21 cellular contexts compared by ENCODE assay signal in genomic region chr2:62030902-62031301, GRCh38.
DNase-seq lines count a peak whose midpoint lies in the region; ATAC-seq and TF ChIP-seq lines count a peak whose summit lies in the region.
"Had no signal": no experiment of that assay in that cellular context is flagged by ENCODE, and none has a peak within 500 bp of the region (broad histone marks: within the 10 kb centered on the region; RNA-seq: fewer than 3 reads in every experiment).

No MANE protein-coding gene starts in this region.

- no peaks in the 10 kb centered on the region for H3K36me3 ChIP-seq in OCI-LY1 (ENCODE audit: insufficient read depth, low read length)
- H3K36me3 ChIP-seq in trophoblast cell (ENCODE audit: control insufficient read depth in 1 of 2, insufficient read depth in 2 of 2, low read length in 2 of 2) = no peaks in the 10 kb centered on the region
- H3K36me3 ChIP-seq: BE2C had no signal

- no peak overlapping the region for H3K18ac ChIP-seq in trophoblast cell (ENCODE audit: low read length)

- H2AFZ ChIP-seq in OCI-LY1 (ENCODE audit: low read length) (no peak overlapping the region), trophoblast cell (ENCODE audit: insufficient read depth, low read length, poor library complexity) (no peak overlapping the region)
- H2AFZ ChIP-seq: GM23248 had no signal

- no peak overlapping the region for H3K14ac ChIP-seq in trophoblast cell (ENCODE audit: low read length)

- H2AK5ac ChIP-seq in trophoblast cell (ENCODE audit: low read length) = no peak overlapping the region

- H3K27ac ChIP-seq in OCI-LY1 (ENCODE audit: low read depth, low read length, poor library complexity, severe bottlenecking) (peak overlapping the region; percentile 59), trophoblast cell (ENCODE audit: low read depth, low read length) (peak overlapping the region; percentile 52)
- H3K27ac ChIP-seq: 22Rv1; A549; BLaER1 treated with 17β-estradiol and CSF1 and Interleukin-3, amounts not matched to agents 10 nM and 100 nM; GM23248 had no signal

- no peaks in the 10 kb centered on the region for H3K27me3 ChIP-seq in OCI-LY1 (ENCODE audit: insufficient read depth, low read length)
- H3K27me3 ChIP-seq in trophoblast cell (ENCODE audit: insufficient read depth, low read length) = no peaks in the 10 kb centered on the region
- H3K27me3 ChIP-seq: BE2C; BLaER1 treated with 17β-estradiol and CSF1 and Interleukin-3, amounts not matched to agents 10 nM and 100 nM had no signal

- H3K9ac ChIP-seq in OCI-LY1 (ENCODE audit: low read length) (no peak overlapping the region), trophoblast cell (ENCODE audit: low read length) (no peak overlapping the region)
- H3K9ac ChIP-seq: BLaER1 treated with 17β-estradiol and CSF1 and Interleukin-3, amounts not matched to agents 10 nM and 100 nM; GM23248 had no signal

- H2BK12ac ChIP-seq in trophoblast cell (ENCODE audit: low read length) = no peak overlapping the region

- H3K27me3 Mint-ChIP-seq in activated T-cell treated with anti-CD3 and anti-CD28 coated beads, Interleukin-2, amount 50 U/mL, for 24 hours = no peaks in the 10 kb centered on the region
- H3K27me3 Mint-ChIP-seq: CD4-positive, alpha-beta T cell; CD8-positive, alpha-beta memory T cell had no signal

- H4K12ac ChIP-seq in trophoblast cell (ENCODE audit: low read depth, low read length) = no peak overlapping the region

- H3K4me3 Mint-ChIP-seq in activated T-cell treated with anti-CD3 and anti-CD28 coated beads, Interleukin-2, amount 50 U/mL, for 24 hours = no peak overlapping the region
- H3K4me3 Mint-ChIP-seq: CD14-positive monocyte; CD4-positive, alpha-beta T cell; CD8-positive, alpha-beta memory T cell; H9 had no signal

- H3K79me2 ChIP-seq in OCI-LY1 (ENCODE audit: insufficient read depth, low read length) (no peaks in the 10 kb centered on the region), trophoblast cell (ENCODE audit: control insufficient read depth, insufficient read depth, low read length, poor library complexity) (peaks cover 2% of the 10 kb centered on the region)

- H3K36me3 Mint-ChIP-seq in activated T-cell treated with anti-CD3 and anti-CD28 coated beads, Interleukin-2, amount 50 U/mL, for 24 hours (ENCODE audit: low read depth) = peaks cover under 1% of the 10 kb centered on the region

- H3K9me3 Mint-ChIP-seq in activated T-cell treated with anti-CD3 and anti-CD28 coated beads, Interleukin-2, amount 50 U/mL, for 24 hours = peaks cover under 1% of the 10 kb centered on the region
- H3K9me3 Mint-ChIP-seq: CD4-positive, alpha-beta T cell; CD8-positive, alpha-beta memory T cell; H9 had no signal

- H4K91ac ChIP-seq in trophoblast cell (ENCODE audit: low read depth, low read length) = no peak overlapping the region

- H3K4me1 ChIP-seq in OCI-LY1 (ENCODE audit: insufficient read depth, low read length, severe bottlenecking) (peaks cover 36% of the 10 kb centered on the region), trophoblast cell (ENCODE audit: control insufficient read depth in 1 of 2, insufficient read depth in 2 of 2, low read length in 2 of 2) (peaks cover 4 to 9% of the 10 kb centered on the region in 2 experiments)
- H3K4me1 ChIP-seq: A549, BE2C had no signal

- H3K4me1 Mint-ChIP-seq in activated T-cell treated with anti-CD3 and anti-CD28 coated beads, Interleukin-2, amount 50 U/mL, for 24 hours (ENCODE audit: low read depth) = peaks cover 6% of the 10 kb centered on the region

- no peaks in the 10 kb centered on the region for H4K20me1 ChIP-seq in OCI-LY1 (ENCODE audit: insufficient read depth, low read length)
- H4K20me1 ChIP-seq: BLaER1 treated with 17β-estradiol and CSF1 and Interleukin-3, amounts not matched to agents 10 nM and 100 nM had no signal

- H3K9me2 ChIP-seq in OCI-LY1 (ENCODE audit: low read depth, low read length) = no peaks in the 10 kb centered on the region

- TF ChIP-seq CTCF in OCI-LY1 (IDR thresholded peaks at IDR 0.05; ENCODE audit: low read length) = no peak

- no peak overlapping the region for H3K4me2 ChIP-seq in OCI-LY1 (ENCODE audit: low read length)
- H3K4me2 ChIP-seq in trophoblast cell (ENCODE audit: low read length) = no peak overlapping the region
- H3K4me2 ChIP-seq: A549; BLaER1 treated with 17β-estradiol and CSF1 and Interleukin-3, amounts not matched to agents 10 nM and 100 nM had no signal

- no peak overlapping the region for H3K27ac Mint-ChIP-seq in activated T-cell treated with anti-CD3 and anti-CD28 coated beads, Interleukin-2, amount 50 U/mL, for 24 hours
- H3K27ac Mint-ChIP-seq: CD14-positive monocyte; CD4-positive, alpha-beta T cell; CD8-positive, alpha-beta memory T cell had no signal

- no peak overlapping the region for H3K23ac ChIP-seq in trophoblast cell (ENCODE audit: low read length)

- H3F3A ChIP-seq in OCI-LY1 (ENCODE audit: insufficient read depth, low read length) = no peaks in the 10 kb centered on the region

- DNase-seq in EH (ENCODE audit: low read depth) = peak; percentile 8
- DNase-seq in trophoblast cell = peak in 1 of 2 donors; percentile 66
- DNase-seq in activated T-cell treated with anti-CD3 and anti-CD28 coated beads, Interleukin-2, amount 50 U/mL, for 24 hours = no peak
- DNase-seq in stimulated activated CD8-positive, alpha-beta memory T cell treated with anti-CD3 and anti-CD28 coated beads, Interleukin-4, amount 100 ng/mL, for 48 hours = no peak
- DNase-seq: ACHN; AML-193; BE2C; CD4-positive, alpha-beta T cell; CD8-positive, alpha-beta memory T cell; DMS 273 treated with DMSO at 0.1 percent for 48 hours; DMS79; GF-D8; GM23248; H9 had no signal

- ATAC-seq in GM19463 (IDR thresholded peaks at IDR 0.05; ENCODE audit: unreplicated experiment) = no peak
- ATAC-seq: A549, HCT116 had no signal

- H3K79me1 ChIP-seq in trophoblast cell (ENCODE audit: low read length) = peaks cover 4% of the 10 kb centered on the region

- no peak overlapping the region for H3K4me3 ChIP-seq in OCI-LY1 (ENCODE audit: low read depth, low read length, poor library complexity, severe bottlenecking)
- no peak overlapping the region for H3K4me3 ChIP-seq in trophoblast cell (ENCODE audit: low read depth, low read length)
- H3K4me3 ChIP-seq: A549; BLaER1 treated with 17β-estradiol and CSF1 and Interleukin-3, amounts not matched to agents 10 nM and 100 nM; GM23248 had no signal

- H3K9me3 ChIP-seq in OCI-LY1 (ENCODE audit: low read length) (no peaks in the 10 kb centered on the region), trophoblast cell (ENCODE audit: insufficient read depth, low read depth, low read length) (no peaks in the 10 kb centered on the region)
- H3K9me3 ChIP-seq: A549, BE2C had no signal

- no peak overlapping the region for H3K4ac ChIP-seq in trophoblast cell (ENCODE audit: low read depth, low read length)

- no peak overlapping the region for H2BK120ac ChIP-seq in trophoblast cell (ENCODE audit: insufficient read depth, low read length, poor library complexity)

- no peak overlapping the region for H4K8ac ChIP-seq in trophoblast cell (ENCODE audit: low read depth, low read length)

- H2BK5ac ChIP-seq in trophoblast cell (ENCODE audit: low read depth, low read length, poor library complexity) = no peak overlapping the region
